ENCODE assay signal across 2 cellular contexts in the genomic region with DNA sequence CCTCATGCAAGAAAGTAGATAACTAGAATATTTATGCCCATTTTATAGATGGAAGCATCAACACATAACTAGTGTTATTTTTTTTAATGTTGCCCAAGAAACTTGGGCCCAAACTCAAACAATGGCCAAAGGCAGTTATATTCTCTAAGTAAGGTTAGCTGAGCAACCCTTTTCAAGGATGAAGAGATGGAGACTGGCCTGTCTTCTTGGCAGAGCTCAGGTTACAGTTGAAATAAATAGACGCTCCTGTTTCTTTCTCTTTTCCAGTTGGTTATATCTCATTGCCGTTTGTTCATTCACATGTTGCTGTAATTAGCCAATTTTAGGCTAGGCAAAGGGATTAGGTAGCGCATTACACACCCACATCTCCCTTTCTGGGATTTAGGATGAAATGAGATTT.
TF ChIP-seq lines count a peak whose summit lies in the region.

No MANE protein-coding gene starts in this region.

TF ChIP-seq in A549, 52 proteins besides CTCF, POLR2A, EP300 and RAD21:
- TF ChIP-seq, protein P1, sequence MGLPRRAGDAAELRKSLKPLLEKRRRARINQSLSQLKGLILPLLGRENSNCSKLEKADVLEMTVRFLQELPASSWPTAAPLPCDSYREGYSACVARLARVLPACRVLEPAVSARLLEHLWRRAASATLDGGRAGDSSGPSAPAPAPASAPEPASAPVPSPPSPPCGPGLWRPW (IDR thresholded peaks at IDR 0.05), result no peak
- TF ChIP-seq TFCP2L1 (CRISPR knock-in tag; IDR thresholded peaks at IDR 0.05) (no peak), HOXA7 (CRISPR knock-in tag; IDR thresholded peaks at IDR 0.05) (no peak), RNF2 (IDR thresholded peaks at IDR 0.05; ENCODE audit: borderline replicate concordance, low read depth) (no peak), ZFP36 (IDR thresholded peaks at IDR 0.05; ENCODE audit: borderline replicate concordance, partially characterized antibody) (no peak), NR3C1 (IDR thresholded peaks at IDR 0.05) (no peak), ZSCAN20 (CRISPR knock-in tag; IDR thresholded peaks at IDR 0.05) (no peak), RCOR1 (IDR thresholded peaks at IDR 0.05; ENCODE audit: low read depth, low read length) (no peak), NFE2L2 (conservative IDR thresholded peaks at IDR 0.05; ENCODE audit: low read length) (no peak), HEYL (CRISPR knock-in tag; IDR thresholded peaks at IDR 0.05) (no peak), JUN (IDR thresholded peaks at IDR 0.05) (no peak)
- TF ChIP-seq, protein P2, sequence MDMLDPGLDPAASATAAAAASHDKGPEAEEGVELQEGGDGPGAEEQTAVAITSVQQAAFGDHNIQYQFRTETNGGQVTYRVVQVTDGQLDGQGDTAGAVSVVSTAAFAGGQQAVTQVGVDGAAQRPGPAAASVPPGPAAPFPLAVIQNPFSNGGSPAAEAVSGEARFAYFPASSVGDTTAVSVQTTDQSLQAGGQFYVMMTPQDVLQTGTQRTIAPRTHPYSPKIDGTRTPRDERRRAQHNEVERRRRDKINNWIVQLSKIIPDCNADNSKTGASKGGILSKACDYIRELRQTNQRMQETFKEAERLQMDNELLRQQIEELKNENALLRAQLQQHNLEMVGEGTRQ (IDR thresholded peaks at IDR 0.05), result no peak
- TF ChIP-seq, protein P3, sequence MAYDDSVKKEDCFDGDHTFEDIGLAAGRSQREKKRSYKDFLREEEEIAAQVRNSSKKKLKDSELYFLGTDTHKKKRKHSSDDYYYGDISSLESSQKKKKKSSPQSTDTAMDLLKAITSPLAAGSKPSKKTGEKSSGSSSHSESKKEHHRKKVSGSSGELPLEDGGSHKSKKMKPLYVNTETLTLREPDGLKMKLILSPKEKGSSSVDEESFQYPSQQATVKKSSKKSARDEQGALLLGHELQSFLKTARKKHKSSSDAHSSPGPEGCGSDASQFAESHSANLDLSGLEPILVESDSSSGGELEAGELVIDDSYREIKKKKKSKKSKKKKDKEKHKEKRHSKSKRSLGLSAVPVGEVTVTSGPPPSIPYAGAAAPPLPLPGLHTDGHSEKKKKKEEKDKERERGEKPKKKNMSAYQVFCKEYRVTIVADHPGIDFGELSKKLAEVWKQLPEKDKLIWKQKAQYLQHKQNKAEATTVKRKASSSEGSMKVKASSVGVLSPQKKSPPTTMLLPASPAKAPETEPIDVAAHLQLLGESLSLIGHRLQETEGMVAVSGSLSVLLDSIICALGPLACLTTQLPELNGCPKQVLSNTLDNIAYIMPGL (CRISPR knock-in tag; IDR thresholded peaks at IDR 0.05; ENCODE audit: borderline replicate concordance), result no peak
- TF ChIP-seq, protein P4, sequence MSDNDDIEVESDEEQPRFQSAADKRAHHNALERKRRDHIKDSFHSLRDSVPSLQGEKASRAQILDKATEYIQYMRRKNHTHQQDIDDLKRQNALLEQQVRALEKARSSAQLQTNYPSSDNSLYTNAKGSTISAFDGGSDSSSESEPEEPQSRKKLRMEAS (IDR thresholded peaks at IDR 0.05), result no peak

TF ChIP-seq in GM23338, 12 proteins besides CTCF, POLR2A, EP300 and RAD21:
- TF ChIP-seq EZH2 (IDR thresholded peaks at IDR 0.05; ENCODE audit: low read depth, unreplicated experiment) (no peak), NANOG (IDR thresholded peaks at IDR 0.05; ENCODE audit: borderline replicate concordance) (no peak), STAT1 (IDR thresholded peaks at IDR 0.05; ENCODE audit: unreplicated experiment) (no peak), CREB1 (CRISPR knock-in tag; IDR thresholded peaks at IDR 0.05; ENCODE audit: low read depth) (no peak), POLR2AphosphoS5 (IDR thresholded peaks at IDR 0.05; ENCODE audit: low read depth) (no peak), ZNF331 (CRISPR knock-in tag; IDR thresholded peaks at IDR 0.05; ENCODE audit: low read depth) (no peak), JUNB (IDR thresholded peaks at IDR 0.05; ENCODE audit: unreplicated experiment) (no peak), EZH2phosphoT487 (IDR thresholded peaks at IDR 0.05; ENCODE audit: unreplicated experiment) (no peak), ZNF114 (CRISPR knock-in tag; IDR thresholded peaks at IDR 0.05) (no peak)
- TF ChIP-seq, protein P5, sequence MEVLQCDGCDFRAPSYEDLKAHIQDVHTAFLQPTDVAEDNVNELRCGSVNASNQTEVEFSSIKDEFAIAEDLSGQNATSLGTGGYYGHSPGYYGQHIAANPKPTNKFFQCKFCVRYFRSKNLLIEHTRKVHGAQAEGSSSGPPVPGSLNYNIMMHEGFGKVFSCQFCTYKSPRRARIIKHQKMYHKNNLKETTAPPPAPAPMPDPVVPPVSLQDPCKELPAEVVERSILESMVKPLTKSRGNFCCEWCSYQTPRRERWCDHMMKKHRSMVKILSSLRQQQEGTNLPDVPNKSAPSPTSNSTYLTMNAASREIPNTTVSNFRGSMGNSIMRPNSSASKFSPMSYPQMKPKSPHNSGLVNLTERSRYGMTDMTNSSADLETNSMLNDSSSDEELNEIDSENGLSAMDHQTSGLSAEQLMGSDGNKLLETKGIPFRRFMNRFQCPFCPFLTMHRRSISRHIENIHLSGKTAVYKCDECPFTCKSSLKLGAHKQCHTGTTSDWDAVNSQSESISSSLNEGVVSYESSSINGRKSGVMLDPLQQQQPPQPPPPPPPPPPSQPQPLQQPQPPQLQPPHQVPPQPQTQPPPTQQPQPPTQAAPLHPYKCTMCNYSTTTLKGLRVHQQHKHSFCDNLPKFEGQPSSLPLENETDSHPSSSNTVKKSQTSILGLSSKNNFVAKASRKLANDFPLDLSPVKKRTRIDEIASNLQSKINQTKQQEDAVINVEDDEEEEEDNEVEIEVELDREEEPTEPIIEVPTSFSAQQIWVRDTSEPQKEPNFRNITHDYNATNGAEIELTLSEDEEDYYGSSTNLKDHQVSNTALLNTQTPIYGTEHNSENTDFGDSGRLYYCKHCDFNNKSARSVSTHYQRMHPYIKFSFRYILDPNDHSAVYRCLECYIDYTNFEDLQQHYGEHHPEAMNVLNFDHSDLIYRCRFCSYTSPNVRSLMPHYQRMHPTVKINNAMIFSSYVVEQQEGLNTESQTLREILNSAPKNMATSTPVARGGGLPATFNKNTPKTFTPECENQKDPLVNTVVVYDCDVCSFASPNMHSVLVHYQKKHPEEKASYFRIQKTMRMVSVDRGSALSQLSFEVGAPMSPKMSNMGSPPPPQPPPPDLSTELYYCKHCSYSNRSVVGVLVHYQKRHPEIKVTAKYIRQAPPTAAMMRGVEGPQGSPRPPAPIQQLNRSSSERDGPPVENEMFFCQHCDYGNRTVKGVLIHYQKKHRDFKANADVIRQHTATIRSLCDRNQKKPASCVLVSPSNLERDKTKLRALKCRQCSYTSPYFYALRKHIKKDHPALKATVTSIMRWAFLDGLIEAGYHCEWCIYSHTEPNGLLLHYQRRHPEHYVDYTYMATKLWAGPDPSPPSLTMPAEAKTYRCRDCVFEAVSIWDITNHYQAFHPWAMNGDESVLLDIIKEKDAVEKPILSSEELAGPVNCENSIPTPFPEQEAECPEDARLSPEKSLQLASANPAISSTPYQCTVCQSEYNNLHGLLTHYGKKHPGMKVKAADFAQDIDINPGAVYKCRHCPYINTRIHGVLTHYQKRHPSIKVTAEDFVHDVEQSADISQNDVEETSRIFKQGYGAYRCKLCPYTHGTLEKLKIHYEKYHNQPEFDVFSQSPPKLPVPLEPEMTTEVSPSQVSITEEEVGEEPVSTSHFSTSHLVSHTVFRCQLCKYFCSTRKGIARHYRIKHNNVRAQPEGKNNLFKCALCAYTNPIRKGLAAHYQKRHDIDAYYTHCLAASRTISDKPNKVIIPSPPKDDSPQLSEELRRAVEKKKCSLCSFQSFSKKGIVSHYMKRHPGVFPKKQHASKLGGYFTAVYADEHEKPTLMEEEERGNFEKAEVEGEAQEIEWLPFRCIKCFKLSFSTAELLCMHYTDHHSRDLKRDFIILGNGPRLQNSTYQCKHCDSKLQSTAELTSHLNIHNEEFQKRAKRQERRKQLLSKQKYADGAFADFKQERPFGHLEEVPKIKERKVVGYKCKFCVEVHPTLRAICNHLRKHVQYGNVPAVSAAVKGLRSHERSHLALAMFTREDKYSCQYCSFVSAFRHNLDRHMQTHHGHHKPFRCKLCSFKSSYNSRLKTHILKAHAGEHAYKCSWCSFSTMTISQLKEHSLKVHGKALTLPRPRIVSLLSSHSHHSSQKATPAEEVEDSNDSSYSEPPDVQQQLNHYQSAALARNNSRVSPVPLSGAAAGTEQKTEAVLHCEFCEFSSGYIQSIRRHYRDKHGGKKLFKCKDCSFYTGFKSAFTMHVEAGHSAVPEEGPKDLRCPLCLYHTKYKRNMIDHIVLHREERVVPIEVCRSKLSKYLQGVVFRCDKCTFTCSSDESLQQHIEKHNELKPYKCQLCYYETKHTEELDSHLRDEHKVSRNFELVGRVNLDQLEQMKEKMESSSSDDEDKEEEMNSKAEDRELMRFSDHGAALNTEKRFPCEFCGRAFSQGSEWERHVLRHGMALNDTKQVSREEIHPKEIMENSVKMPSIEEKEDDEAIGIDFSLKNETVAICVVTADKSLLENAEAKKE (CRISPR knock-in tag; IDR thresholded peaks at IDR 0.05), result no peak
- TF ChIP-seq, protein P6, sequence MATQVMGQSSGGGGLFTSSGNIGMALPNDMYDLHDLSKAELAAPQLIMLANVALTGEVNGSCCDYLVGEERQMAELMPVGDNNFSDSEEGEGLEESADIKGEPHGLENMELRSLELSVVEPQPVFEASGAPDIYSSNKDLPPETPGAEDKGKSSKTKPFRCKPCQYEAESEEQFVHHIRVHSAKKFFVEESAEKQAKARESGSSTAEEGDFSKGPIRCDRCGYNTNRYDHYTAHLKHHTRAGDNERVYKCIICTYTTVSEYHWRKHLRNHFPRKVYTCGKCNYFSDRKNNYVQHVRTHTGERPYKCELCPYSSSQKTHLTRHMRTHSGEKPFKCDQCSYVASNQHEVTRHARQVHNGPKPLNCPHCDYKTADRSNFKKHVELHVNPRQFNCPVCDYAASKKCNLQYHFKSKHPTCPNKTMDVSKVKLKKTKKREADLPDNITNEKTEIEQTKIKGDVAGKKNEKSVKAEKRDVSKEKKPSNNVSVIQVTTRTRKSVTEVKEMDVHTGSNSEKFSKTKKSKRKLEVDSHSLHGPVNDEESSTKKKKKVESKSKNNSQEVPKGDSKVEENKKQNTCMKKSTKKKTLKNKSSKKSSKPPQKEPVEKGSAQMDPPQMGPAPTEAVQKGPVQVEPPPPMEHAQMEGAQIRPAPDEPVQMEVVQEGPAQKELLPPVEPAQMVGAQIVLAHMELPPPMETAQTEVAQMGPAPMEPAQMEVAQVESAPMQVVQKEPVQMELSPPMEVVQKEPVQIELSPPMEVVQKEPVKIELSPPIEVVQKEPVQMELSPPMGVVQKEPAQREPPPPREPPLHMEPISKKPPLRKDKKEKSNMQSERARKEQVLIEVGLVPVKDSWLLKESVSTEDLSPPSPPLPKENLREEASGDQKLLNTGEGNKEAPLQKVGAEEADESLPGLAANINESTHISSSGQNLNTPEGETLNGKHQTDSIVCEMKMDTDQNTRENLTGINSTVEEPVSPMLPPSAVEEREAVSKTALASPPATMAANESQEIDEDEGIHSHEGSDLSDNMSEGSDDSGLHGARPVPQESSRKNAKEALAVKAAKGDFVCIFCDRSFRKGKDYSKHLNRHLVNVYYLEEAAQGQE (IDR thresholded peaks at IDR 0.05; ENCODE audit: unreplicated experiment), result no peak
- TF ChIP-seq, protein P7, sequence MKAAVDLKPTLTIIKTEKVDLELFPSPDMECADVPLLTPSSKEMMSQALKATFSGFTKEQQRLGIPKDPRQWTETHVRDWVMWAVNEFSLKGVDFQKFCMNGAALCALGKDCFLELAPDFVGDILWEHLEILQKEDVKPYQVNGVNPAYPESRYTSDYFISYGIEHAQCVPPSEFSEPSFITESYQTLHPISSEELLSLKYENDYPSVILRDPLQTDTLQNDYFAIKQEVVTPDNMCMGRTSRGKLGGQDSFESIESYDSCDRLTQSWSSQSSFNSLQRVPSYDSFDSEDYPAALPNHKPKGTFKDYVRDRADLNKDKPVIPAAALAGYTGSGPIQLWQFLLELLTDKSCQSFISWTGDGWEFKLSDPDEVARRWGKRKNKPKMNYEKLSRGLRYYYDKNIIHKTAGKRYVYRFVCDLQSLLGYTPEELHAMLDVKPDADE (IDR thresholded peaks at IDR 0.05), result no peak
TF ChIP-seq in GM23338: peak in this region for 0.
